ENCODE assay signal across 1 cellular context in the genomic region with DNA sequence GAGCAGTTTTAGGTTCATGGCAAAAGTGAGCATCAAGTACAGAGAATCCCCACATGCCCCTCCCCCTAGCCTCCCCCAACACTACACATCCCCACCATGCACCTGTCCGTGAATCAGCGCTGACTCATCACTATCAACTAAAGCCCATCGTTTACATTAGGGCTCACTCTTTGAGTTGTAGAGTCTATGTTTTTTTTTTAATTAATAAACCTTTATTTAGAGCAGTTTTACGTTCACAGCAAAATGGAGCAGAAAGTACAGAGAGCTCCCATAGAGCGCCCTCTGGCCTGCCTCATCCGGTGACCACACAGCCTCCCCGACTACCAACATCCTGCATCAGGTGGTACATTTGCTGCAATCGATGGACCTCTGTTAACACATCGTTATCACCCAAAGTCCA.
TF ChIP-seq lines count a peak whose summit lies in the region.

No MANE protein-coding gene starts in this region.

TF ChIP-seq in H1, 55 proteins besides CTCF, POLR2A, EP300 and RAD21:
- TF ChIP-seq MAFK (IDR thresholded peaks at IDR 0.05; ENCODE audit: low read depth, low read length) = peak; percentile 80
- peak; percentile 92 for TF ChIP-seq BACH1 (IDR thresholded peaks at IDR 0.05; ENCODE audit: low read length)
- TF ChIP-seq, protein P1, sequence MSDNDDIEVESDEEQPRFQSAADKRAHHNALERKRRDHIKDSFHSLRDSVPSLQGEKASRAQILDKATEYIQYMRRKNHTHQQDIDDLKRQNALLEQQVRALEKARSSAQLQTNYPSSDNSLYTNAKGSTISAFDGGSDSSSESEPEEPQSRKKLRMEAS (IDR thresholded peaks at IDR 0.05) = no peak
